Comparison of ENCODE assay signal across 23 cellular contexts in the genomic region with DNA sequence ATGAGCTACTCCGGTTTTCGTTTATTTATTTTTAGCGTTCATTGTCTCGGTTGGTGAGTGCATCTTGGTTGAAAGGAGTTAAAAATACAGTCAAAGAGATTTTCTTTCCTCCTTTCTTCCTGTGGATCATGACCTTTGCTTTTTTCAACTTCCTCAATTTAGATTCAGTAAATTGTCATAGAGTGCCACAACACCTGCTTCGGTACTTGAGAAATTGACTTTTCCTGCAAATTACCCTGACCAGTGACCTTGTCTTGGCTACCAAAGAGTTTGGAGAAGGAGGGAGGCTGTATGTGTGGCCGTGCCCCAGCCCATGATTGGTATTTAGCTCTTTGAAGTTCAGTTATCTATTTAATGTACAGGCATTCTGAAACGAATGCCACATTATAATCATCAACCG.
"Had no signal": no experiment of that assay in that cellular context is flagged by ENCODE, and none has a peak within 500 bp of the region (broad histone marks: within the 10 kb centered on the region; RNA-seq: fewer than 3 reads in every experiment).

No MANE protein-coding gene starts in this region.

- H3K27me3 ChIP-seq: esophagus squamous epithelium, gastrocnemius medialis, sigmoid colon, testis, upper lobe of left lung had no signal

- ATAC-seq: activated CD4-positive, CD25-positive, alpha-beta regulatory T cell treated with anti-CD3 and anti-CD28 coated beads, Interleukin-2, amount 50 U/mL, for 24 hours; activated CD8-positive, alpha-beta memory T cell treated with anti-CD3 and anti-CD28 coated beads, Interleukin-2, amount 10 ng/mL, durations not matched to agents 7 days and 5 days; activated CD8-positive, alpha-beta T cell treated with anti-CD3 and anti-CD28 coated beads for 36 hours; gastrocnemius medialis; left lobe of liver; lower lobe of right lung had no signal

- H3K4me1 ChIP-seq: esophagus squamous epithelium, gastrocnemius medialis, lower lobe of right lung, sigmoid colon, testis, upper lobe of left lung had no signal

- H3K27ac ChIP-seq: coronary artery, esophagus squamous epithelium, gastrocnemius medialis, lower lobe of right lung, sigmoid colon, testis, upper lobe of left lung, VCaP had no signal

- H3K36me3 ChIP-seq: esophagus squamous epithelium, gastrocnemius medialis, lower lobe of right lung, sigmoid colon, upper lobe of left lung had no signal

- DNase-seq: activated CD4-positive, alpha-beta T cell treated with anti-CD3 and anti-CD28 coated beads, Interleukin-2, amount 10 ng/mL, durations not matched to agents 7 days and 5 days; activated CD8-positive, alpha-beta memory T cell treated with anti-CD3 and anti-CD28 coated beads, Interleukin-2, amount 10 ng/mL, durations not matched to agents 7 days and 5 days; activated CD8-positive, alpha-beta T cell treated with anti-CD3 and anti-CD28 coated beads for 36 hours; activated effector memory CD4-positive, alpha-beta T cell treated with anti-CD3 and anti-CD28 coated beads, Interleukin-2, amount 50 U/mL, for 16 hours; activated naive CD4-positive, alpha-beta T cell treated with anti-CD3 and anti-CD28 coated beads, Interleukin-2, amount 10 ng/mL, durations not matched to agents 7 days and 5 days; activated T-cell treated with anti-CD3 and anti-CD28 coated beads for 4 hours; amygdala; esophagus squamous epithelium; gastrocnemius medialis; head of caudate nucleus; lower lobe of right lung; mesendoderm; naive B cell; retina; sigmoid colon; stimulated activated CD4-positive, alpha-beta T cell treated with anti-CD3 and anti-CD28 coated beads, Interleukin-4, amount 100 ng/mL, for 1 hour; stimulated activated naive CD4-positive, alpha-beta T cell; testis; upper lobe of left lung had no signal

- H3K9me3 ChIP-seq: esophagus squamous epithelium, gastrocnemius medialis, lower lobe of right lung, sigmoid colon, testis, upper lobe of left lung had no signal

- H3K4me3 ChIP-seq: coronary artery, esophagus squamous epithelium, gastrocnemius medialis, lower lobe of right lung, sigmoid colon, testis, upper lobe of left lung had no signal
